Comparison of ENCODE assay signal across 1 cellular context in the genomic region with DNA sequence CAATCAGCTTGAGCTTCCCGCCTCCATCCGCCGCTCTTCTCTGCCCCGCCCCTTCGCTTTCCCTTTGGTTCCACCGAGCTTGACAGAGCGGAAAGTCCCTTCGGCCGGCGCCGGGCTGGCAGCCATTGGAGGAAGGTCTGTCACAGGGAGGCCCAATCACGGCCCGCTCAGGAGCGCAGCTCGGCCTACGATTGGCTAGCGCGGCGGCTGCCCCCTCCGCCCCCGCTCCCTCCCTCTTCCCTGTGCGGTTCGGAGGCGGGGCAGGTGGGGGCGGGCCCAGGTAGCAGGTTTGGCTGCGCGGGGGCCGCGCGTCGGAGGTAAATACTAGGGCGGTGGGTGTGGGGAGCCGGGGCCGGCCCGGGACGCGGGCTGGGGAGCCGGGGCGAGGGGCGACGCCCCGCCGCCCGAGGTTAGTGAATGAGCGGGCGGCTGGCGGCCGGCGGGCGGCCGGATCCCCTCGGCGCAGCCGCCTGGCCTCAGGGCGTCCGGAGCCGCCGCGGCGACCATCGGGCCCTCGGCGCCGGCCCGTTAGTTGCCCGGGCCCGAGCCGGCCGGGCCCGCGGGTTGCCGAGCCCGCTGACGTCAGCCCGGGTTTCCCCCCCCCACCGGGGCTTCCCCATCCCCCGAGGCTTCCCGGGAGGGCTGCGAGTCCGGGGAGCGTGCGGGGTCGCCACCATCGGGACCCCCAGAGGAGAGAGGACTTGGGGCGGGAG.
TF ChIP-seq lines count a peak whose summit lies in the region.

A gene (plus strand): TSS at position 279 of the 713 bp plus-strand sequence. CDS start 7,613 bp downstream, outside the sequence.

TF ChIP-seq in K562, 482 proteins besides CTCF, POLR2A, EP300 and RAD21 (continued from another document and continues in another):
- TF ChIP-seq, protein P1, sequence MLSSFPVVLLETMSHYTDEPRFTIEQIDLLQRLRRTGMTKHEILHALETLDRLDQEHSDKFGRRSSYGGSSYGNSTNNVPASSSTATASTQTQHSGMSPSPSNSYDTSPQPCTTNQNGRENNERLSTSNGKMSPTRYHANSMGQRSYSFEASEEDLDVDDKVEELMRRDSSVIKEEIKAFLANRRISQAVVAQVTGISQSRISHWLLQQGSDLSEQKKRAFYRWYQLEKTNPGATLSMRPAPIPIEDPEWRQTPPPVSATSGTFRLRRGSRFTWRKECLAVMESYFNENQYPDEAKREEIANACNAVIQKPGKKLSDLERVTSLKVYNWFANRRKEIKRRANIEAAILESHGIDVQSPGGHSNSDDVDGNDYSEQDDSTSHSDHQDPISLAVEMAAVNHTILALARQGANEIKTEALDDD (IDR thresholded peaks at IDR 0.05) = no peak
- TF ChIP-seq, protein P2, sequence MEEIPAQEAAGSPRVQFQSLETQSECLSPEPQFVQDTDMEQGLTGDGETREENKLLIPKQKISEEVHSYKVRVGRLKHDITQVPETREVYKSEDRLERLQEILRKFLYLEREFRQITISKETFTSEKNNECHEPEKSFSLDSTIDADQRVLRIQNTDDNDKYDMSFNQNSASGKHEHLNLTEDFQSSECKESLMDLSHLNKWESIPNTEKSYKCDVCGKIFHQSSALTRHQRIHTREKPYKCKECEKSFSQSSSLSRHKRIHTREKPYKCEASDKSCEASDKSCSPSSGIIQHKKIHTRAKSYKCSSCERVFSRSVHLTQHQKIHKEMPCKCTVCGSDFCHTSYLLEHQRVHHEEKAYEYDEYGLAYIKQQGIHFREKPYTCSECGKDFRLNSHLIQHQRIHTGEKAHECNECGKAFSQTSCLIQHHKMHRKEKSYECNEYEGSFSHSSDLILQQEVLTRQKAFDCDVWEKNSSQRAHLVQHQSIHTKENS (CRISPR knock-in tag; IDR thresholded peaks at IDR 0.05) = no peak
- TF ChIP-seq ZNF431 (CRISPR knock-in tag; IDR thresholded peaks at IDR 0.05) (no peak), FIP1L1 (IDR thresholded peaks at IDR 0.05; ENCODE audit: low read depth, low read length, poor library complexity, severe bottlenecking) (no peak), IFI16 (CRISPR knock-in tag; IDR thresholded peaks at IDR 0.05) (no peak), ETS2 (tag; IDR thresholded peaks at IDR 0.05; ENCODE audit: borderline replicate concordance, poor library complexity, severe bottlenecking) (no peak), IRF2 (CRISPR knock-in tag; IDR thresholded peaks at IDR 0.05) (no peak), RHOXF2B (CRISPR knock-in tag; conservative IDR thresholded peaks at IDR 0.05) (no peak), RBM14 (IDR thresholded peaks at IDR 0.05; ENCODE audit: borderline replicate concordance, insufficient read depth, low read depth, low read length) (no peak), ZNF444 (CRISPR knock-in tag; IDR thresholded peaks at IDR 0.05) (no peak), L3MBTL2 (IDR thresholded peaks at IDR 0.05) (no peak), ZNF134 (CRISPR knock-in tag; conservative IDR thresholded peaks at IDR 0.05) (no peak), XRCC3 (IDR thresholded peaks at IDR 0.05) (no peak), RBM39 (optimal IDR thresholded peaks at IDR 0.05; ENCODE audit: low read depth, low read length) (no peak), ZNF324 (CRISPR knock-in tag; IDR thresholded peaks at IDR 0.05) (no peak), GATAD2B (IDR thresholded peaks at IDR 0.05; ENCODE audit: borderline replicate concordance) (no peak), JUND (IDR thresholded peaks at IDR 0.05; ENCODE audit: borderline replicate concordance, low read depth, low read length) (peak; percentile 6; the same call in 1 of the 2 replicates), JUND (tag; IDR thresholded peaks at IDR 0.05; ENCODE audit: borderline replicate concordance, low read depth, low read length) (no peak), ARHGAP35 (IDR thresholded peaks at IDR 0.05; ENCODE audit: partially characterized antibody) (no peak), FOXA1 (IDR thresholded peaks at IDR 0.05; ENCODE audit: borderline replicate concordance) (no peak), DDX20 (tag; IDR thresholded peaks at IDR 0.05; ENCODE audit: low read depth) (no peak), XRCC4 (IDR thresholded peaks at IDR 0.05; ENCODE audit: extremely low read depth, insufficient read depth, insufficient read length) (no peak), GABPB2 (CRISPR knock-in tag; conservative IDR thresholded peaks at IDR 0.05) (no peak), RFX5 (IDR thresholded peaks at IDR 0.05; ENCODE audit: low read depth, low read length) (no peak), FOXK2 (conservative IDR thresholded peaks at IDR 0.05 in 1 of 2, IDR thresholded peaks at IDR 0.05 in 1 of 2; ENCODE audit: low read depth in 2 of 2) (peak; percentile 59 to 61; a peak in 2 of 4 replicates), BRD4 (IDR thresholded peaks at IDR 0.05) (no peak), ZNF146 (CRISPR knock-in tag; IDR thresholded peaks at IDR 0.05; ENCODE audit: unreplicated experiment) (no peak), THRAP3 (IDR thresholded peaks at IDR 0.05; ENCODE audit: borderline replicate concordance) (no peak), ZC3H4 (CRISPR knock-in tag; IDR thresholded peaks at IDR 0.05; ENCODE audit: borderline replicate concordance) (no peak), POLR2H (tag; IDR thresholded peaks at IDR 0.05; ENCODE audit: low read depth) (no peak), ZNF184 (CRISPR knock-in tag; IDR thresholded peaks at IDR 0.05) (no peak), PYGO2 (tag; IDR thresholded peaks at IDR 0.05) (no peak), ARID2 (IDR thresholded peaks at IDR 0.05) (no peak), CSDE1 (IDR thresholded peaks at IDR 0.05) (no peak), TBP (optimal IDR thresholded peaks at IDR 0.05; ENCODE audit: low read depth, low read length) (peak; percentile 19), U2AF2 (optimal IDR thresholded peaks at IDR 0.05; ENCODE audit: low read depth, low read length) (no peak), RNF2 (IDR thresholded peaks at IDR 0.05) (no peak), NFRKB (IDR thresholded peaks at IDR 0.05; ENCODE audit: low read depth) (no peak), NR2C2 (CRISPR knock-in tag; IDR thresholded peaks at IDR 0.05) (no peak), NR2C2 (tag; IDR thresholded peaks at IDR 0.05) (peak; percentile 86), GABPA (tag; conservative IDR thresholded peaks at IDR 0.05; ENCODE audit: low read depth) (peak; percentile 92), TAF1 (IDR thresholded peaks at IDR 0.05; ENCODE audit: control insufficient read depth, extremely low read depth, insufficient read depth, low read length, severe bottlenecking) (no peak), NCOA4 (IDR thresholded peaks at IDR 0.05; ENCODE audit: partially characterized antibody) (no peak), PCBP2 (IDR thresholded peaks at IDR 0.05; ENCODE audit: low read depth, low read length, poor library complexity, severe bottlenecking) (no peak)
- TF ChIP-seq, protein P3, sequence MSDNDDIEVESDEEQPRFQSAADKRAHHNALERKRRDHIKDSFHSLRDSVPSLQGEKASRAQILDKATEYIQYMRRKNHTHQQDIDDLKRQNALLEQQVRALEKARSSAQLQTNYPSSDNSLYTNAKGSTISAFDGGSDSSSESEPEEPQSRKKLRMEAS (CRISPR knock-in tag; IDR thresholded peaks at IDR 0.05) = no peak
- TF ChIP-seq, protein P4, sequence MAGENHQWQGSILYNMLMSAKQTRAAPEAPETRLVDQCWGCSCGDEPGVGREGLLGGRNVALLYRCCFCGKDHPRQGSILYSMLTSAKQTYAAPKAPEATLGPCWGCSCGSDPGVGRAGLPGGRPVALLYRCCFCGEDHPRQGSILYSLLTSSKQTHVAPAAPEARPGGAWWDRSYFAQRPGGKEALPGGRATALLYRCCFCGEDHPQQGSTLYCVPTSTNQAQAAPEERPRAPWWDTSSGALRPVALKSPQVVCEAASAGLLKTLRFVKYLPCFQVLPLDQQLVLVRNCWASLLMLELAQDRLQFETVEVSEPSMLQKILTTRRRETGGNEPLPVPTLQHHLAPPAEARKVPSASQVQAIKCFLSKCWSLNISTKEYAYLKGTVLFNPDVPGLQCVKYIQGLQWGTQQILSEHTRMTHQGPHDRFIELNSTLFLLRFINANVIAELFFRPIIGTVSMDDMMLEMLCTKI (IDR thresholded peaks at IDR 0.05; ENCODE audit: partially characterized antibody) = no peak
- TF ChIP-seq, protein P5, sequence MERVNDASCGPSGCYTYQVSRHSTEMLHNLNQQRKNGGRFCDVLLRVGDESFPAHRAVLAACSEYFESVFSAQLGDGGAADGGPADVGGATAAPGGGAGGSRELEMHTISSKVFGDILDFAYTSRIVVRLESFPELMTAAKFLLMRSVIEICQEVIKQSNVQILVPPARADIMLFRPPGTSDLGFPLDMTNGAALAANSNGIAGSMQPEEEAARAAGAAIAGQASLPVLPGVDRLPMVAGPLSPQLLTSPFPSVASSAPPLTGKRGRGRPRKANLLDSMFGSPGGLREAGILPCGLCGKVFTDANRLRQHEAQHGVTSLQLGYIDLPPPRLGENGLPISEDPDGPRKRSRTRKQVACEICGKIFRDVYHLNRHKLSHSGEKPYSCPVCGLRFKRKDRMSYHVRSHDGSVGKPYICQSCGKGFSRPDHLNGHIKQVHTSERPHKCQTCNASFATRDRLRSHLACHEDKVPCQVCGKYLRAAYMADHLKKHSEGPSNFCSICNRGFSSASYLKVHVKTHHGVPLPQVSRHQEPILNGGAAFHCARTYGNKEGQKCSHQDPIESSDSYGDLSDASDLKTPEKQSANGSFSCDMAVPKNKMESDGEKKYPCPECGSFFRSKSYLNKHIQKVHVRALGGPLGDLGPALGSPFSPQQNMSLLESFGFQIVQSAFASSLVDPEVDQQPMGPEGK (CRISPR knock-in tag; IDR thresholded peaks at IDR 0.05; ENCODE audit: borderline replicate concordance) = no peak
- TF ChIP-seq, protein P6, sequence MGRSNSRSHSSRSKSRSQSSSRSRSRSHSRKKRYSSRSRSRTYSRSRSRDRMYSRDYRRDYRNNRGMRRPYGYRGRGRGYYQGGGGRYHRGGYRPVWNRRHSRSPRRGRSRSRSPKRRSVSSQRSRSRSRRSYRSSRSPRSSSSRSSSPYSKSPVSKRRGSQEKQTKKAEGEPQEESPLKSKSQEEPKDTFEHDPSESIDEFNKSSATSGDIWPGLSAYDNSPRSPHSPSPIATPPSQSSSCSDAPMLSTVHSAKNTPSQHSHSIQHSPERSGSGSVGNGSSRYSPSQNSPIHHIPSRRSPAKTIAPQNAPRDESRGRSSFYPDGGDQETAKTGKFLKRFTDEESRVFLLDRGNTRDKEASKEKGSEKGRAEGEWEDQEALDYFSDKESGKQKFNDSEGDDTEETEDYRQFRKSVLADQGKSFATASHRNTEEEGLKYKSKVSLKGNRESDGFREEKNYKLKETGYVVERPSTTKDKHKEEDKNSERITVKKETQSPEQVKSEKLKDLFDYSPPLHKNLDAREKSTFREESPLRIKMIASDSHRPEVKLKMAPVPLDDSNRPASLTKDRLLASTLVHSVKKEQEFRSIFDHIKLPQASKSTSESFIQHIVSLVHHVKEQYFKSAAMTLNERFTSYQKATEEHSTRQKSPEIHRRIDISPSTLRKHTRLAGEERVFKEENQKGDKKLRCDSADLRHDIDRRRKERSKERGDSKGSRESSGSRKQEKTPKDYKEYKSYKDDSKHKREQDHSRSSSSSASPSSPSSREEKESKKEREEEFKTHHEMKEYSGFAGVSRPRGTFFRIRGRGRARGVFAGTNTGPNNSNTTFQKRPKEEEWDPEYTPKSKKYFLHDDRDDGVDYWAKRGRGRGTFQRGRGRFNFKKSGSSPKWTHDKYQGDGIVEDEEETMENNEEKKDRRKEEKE (IDR thresholded peaks at IDR 0.05; ENCODE audit: borderline replicate concordance in 1 of 2, control insufficient read depth in 1 of 2, low read depth in 2 of 2, low read length in 1 of 2) = no peak
- TF ChIP-seq, protein P7, sequence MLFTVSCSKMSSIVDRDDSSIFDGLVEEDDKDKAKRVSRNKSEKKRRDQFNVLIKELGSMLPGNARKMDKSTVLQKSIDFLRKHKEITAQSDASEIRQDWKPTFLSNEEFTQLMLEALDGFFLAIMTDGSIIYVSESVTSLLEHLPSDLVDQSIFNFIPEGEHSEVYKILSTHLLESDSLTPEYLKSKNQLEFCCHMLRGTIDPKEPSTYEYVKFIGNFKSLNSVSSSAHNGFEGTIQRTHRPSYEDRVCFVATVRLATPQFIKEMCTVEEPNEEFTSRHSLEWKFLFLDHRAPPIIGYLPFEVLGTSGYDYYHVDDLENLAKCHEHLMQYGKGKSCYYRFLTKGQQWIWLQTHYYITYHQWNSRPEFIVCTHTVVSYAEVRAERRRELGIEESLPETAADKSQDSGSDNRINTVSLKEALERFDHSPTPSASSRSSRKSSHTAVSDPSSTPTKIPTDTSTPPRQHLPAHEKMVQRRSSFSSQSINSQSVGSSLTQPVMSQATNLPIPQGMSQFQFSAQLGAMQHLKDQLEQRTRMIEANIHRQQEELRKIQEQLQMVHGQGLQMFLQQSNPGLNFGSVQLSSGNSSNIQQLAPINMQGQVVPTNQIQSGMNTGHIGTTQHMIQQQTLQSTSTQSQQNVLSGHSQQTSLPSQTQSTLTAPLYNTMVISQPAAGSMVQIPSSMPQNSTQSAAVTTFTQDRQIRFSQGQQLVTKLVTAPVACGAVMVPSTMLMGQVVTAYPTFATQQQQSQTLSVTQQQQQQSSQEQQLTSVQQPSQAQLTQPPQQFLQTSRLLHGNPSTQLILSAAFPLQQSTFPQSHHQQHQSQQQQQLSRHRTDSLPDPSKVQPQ (CRISPR knock-in tag; IDR thresholded peaks at IDR 0.05; ENCODE audit: borderline replicate concordance) = no peak
- TF ChIP-seq, protein P8, sequence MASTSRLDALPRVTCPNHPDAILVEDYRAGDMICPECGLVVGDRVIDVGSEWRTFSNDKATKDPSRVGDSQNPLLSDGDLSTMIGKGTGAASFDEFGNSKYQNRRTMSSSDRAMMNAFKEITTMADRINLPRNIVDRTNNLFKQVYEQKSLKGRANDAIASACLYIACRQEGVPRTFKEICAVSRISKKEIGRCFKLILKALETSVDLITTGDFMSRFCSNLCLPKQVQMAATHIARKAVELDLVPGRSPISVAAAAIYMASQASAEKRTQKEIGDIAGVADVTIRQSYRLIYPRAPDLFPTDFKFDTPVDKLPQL (IDR thresholded peaks at IDR 0.05; ENCODE audit: extremely low read depth, insufficient read length) = no peak
- TF ChIP-seq, protein P9, sequence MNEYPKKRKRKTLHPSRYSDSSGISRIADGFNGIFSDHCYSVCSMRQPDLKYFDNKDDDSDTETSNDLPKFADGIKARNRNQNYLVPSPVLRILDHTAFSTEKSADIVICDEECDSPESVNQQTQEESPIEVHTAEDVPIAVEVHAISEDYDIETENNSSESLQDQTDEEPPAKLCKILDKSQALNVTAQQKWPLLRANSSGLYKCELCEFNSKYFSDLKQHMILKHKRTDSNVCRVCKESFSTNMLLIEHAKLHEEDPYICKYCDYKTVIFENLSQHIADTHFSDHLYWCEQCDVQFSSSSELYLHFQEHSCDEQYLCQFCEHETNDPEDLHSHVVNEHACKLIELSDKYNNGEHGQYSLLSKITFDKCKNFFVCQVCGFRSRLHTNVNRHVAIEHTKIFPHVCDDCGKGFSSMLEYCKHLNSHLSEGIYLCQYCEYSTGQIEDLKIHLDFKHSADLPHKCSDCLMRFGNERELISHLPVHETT (CRISPR knock-in tag; conservative IDR thresholded peaks at IDR 0.05 in 1 of 2, IDR thresholded peaks at IDR 0.05 in 1 of 2) = no peak
- TF ChIP-seq, protein P10, sequence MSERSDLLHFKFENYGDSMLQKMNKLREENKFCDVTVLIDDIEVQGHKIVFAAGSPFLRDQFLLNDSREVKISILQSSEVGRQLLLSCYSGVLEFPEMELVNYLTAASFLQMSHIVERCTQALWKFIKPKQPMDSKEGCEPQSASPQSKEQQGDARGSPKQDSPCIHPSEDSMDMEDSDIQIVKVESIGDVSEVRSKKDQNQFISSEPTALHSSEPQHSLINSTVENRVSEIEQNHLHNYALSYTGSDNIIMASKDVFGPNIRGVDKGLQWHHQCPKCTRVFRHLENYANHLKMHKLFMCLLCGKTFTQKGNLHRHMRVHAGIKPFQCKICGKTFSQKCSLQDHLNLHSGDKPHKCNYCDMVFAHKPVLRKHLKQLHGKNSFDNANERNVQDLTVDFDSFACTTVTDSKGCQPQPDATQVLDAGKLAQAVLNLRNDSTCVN (CRISPR knock-in tag; IDR thresholded peaks at IDR 0.05) = no peak
